Comparison of ENCODE assay signal across 1 cellular context in genomic region chr10:17950269-17950668, GRCh38. TPM values are rescaled to one million over a fixed set of nuclear protein-coding genes. Genes with fewer than 3 reads are reported as not detected.
"Had no signal": no experiment of that assay in that cellular context is flagged by ENCODE, and none has a peak within 500 bp of the region (broad histone marks: within the 10 kb centered on the region; RNA-seq: fewer than 3 reads in every experiment).

No MANE protein-coding gene starts in this region.

RNA-seq across cellular contexts. Expression of gene SLC39A12, which starts 1.4 kb away (rescaled TPM):
- total RNA-seq: G401 had no signal
